In genomic region chr22:38754247-38755154, GRCh38 we compare ENCODE assay signal across 8 cellular contexts. TPM values are rescaled to one million over a fixed set of nuclear protein-coding genes. Genes with fewer than 3 reads are reported as not detected.
DNase-seq lines count a peak whose midpoint lies in the region; ATAC-seq, FAIRE-seq and TF ChIP-seq lines count a peak whose summit lies in the region.

No MANE protein-coding gene starts in this region.

- no peaks in the 10 kb centered on the region for H3K9me3 ChIP-seq in GM23248 (ENCODE audit: low read depth)
- H3K9me3 ChIP-seq in PC-3 (ENCODE audit: low read length) = no peaks in the 10 kb centered on the region
- no peaks in the 10 kb centered on the region for H3K9me3 ChIP-seq in K562 (replicated peaks; ENCODE audit: control insufficient read depth, insufficient read depth, low read depth, low read length)

- H3K4me2 ChIP-seq in GM23248 (ENCODE audit: unreplicated experiment) = peak overlapping the region; percentile 87
- peak overlapping the region; percentile 93 for H3K4me2 ChIP-seq in PC-3 (ENCODE audit: low read length)
- H3K4me2 ChIP-seq in K562 (ENCODE audit: insufficient read depth, low read length) = peak overlapping the region; percentile 87

- no peak for TF ChIP-seq CTCF in PC-3 (conservative IDR thresholded peaks at IDR 0.05; ENCODE audit: low read depth, low read length)
- no peak for TF ChIP-seq CTCF in K562 (IDR thresholded peaks at IDR 0.05 in 2 of 3, conservative IDR thresholded peaks at IDR 0.05 in 1 of 3; ENCODE audit: insufficient read depth in 2 of 3, low read depth in 1 of 3, low read length in 3 of 3)

- POLR2A ChIA-PET in PC-3 (lab: Charles Lee; ENCODE audit: unreplicated experiment) (no interaction called here), K562 (lab: Yijun Ruan, JAX) (interaction anchor here (0.8 kb wide), 2 partner anchors 17 to 31 kb away, joined by 3 to 4 read pairs; no protein-coding TSS in a partner anchor)

- no peak for TF ChIP-seq RAD21 in K562 (CRISPR knock-in tag; conservative IDR thresholded peaks at IDR 0.05 in 1 of 2, IDR thresholded peaks at IDR 0.05 in 1 of 2)

- no peak for FAIRE-seq in K562 (lab: Jason Lieb, UNC)

- peak overlapping the region; percentile 68 for H2AFZ ChIP-seq in GM23248
- peak overlapping the region; percentile 72; the same call in 1 of the 2 replicates for H2AFZ ChIP-seq in PC-3 (ENCODE audit: low read length)
- no peak overlapping the region for H2AFZ ChIP-seq in K562 (ENCODE audit: low read depth, low read length)

- H3K79me2 ChIP-seq in GM23248 (ENCODE audit: insufficient read depth) (peaks cover 28% of the 10 kb centered on the region), PC-3 (ENCODE audit: low read length) (peaks cover 15% of the 10 kb centered on the region), K562 (ENCODE audit: control insufficient read depth, insufficient read depth, low read length) (peaks cover 23% of the 10 kb centered on the region)

- no peak for TF ChIP-seq POLR2A in K562 (conservative IDR thresholded peaks at IDR 0.05)

- ATAC-seq in PC-3 (peak; percentile 10), K562 (peak; percentile 52; the same call in 2 of the 3 replicates), GM19328 (IDR thresholded peaks at IDR 0.05; ENCODE audit: unreplicated experiment) (no peak)

- peaks cover 11% of the 10 kb centered on the region; the same call in 1 of the 2 replicates for H3K36me3 ChIP-seq in GM23248 (ENCODE audit: low read depth)
- no peaks in the 10 kb centered on the region for H3K36me3 ChIP-seq in PC-3 (ENCODE audit: low read depth, low read length)
- peaks cover 35% of the 10 kb centered on the region; the same call in 2 of the 3 replicates for H3K36me3 ChIP-seq in K562 (ENCODE audit: control insufficient read depth, insufficient read depth, low read length)

- no peaks in the 10 kb centered on the region for H3K9me2 ChIP-seq in GM23248 (ENCODE audit: insufficient read depth)
- no peaks in the 10 kb centered on the region for H3K9me2 ChIP-seq in PC-3 (replicated peaks; ENCODE audit: low read length)

- H3K9ac ChIP-seq in GM23248 = peak overlapping the region; percentile 85
- H3K9ac ChIP-seq in PC-3 (ENCODE audit: low read length) = peak overlapping the region; percentile 44
- H3K9ac ChIP-seq in K562 (ENCODE audit: insufficient read depth in 1 of 2, low read depth in 2 of 2, low read length in 2 of 2) = peak overlapping the region; percentile 90 to 97

- WGBS in GM23248 (ENCODE audit: low coverage in 1 of 2, low lambda C conversion rate in 2 of 2, missing lambda C conversion rate in 2 of 2), 2 experiments = 15 to 17% methylated on average over 19 of the region's 19 CpGs
- 12% methylated on average over 11 of the region's 19 CpGs for WGBS in K562 (ENCODE audit: insufficient coverage, low coverage, missing lambda C conversion rate)

- H3K4me3 ChIP-seq in GM23248 (peak overlapping the region; percentile 74), PC-3 (ENCODE audit: low read length) (peak overlapping the region; percentile 82), K562 (peak overlapping the region; percentile 62), iPS-11a (ENCODE audit: low read depth, low read length) (peak overlapping the region; percentile 17)

- H4K20me1 ChIP-seq in GM23248 (ENCODE audit: insufficient read depth) (no peaks in the 10 kb centered on the region), PC-3 (ENCODE audit: low read length) (no peaks in the 10 kb centered on the region), K562 (replicated peaks; ENCODE audit: control insufficient read depth, insufficient read depth, low read length) (no peaks in the 10 kb centered on the region; the same call in 1 of the 2 replicates)

- BruUV-seq in PC-3 (replicated peaks; lab: Mats Ljungman, UMichigan) (TSS peak; percentile 46), K562 (replicated peaks; lab: Mats Ljungman, UMichigan) (no TSS peak)

- H3F3A ChIP-seq in GM23248 (ENCODE audit: insufficient read depth) = 0 out of 2 replicates have a peak, but pooled peaks cover 9% of the 10 kb centered on the region
- no peaks in the 10 kb centered on the region for H3F3A ChIP-seq in PC-3 (ENCODE audit: low read length, unreplicated experiment)

- peaks cover 5% of the 10 kb centered on the region; the same call in 1 of the 2 replicates for H3K4me1 ChIP-seq in GM23248 (ENCODE audit: insufficient read depth)
- H3K4me1 ChIP-seq in PC-3 (ENCODE audit: insufficient read depth, low read length) = peaks cover 23% of the 10 kb centered on the region
- peaks cover 4 to 37% of the 10 kb centered on the region in 2 experiments; a peak in 4 of 5 replicates for H3K4me1 ChIP-seq in K562 (replicated peaks in 1 of 2; ENCODE audit: control insufficient read depth in 2 of 2, insufficient read depth in 2 of 2, low read length in 2 of 2)

- peak; percentile 67 to 73 for DNase-seq in AML-193 (lab: John Stamatoyannopoulos, UW)
- DNase-seq in GM23248 = peak; percentile 67
- peak; percentile 67 for DNase-seq in PC-3
- DNase-seq in K562 (ENCODE audit: extremely low read depth in 1 of 4, low spot score in 3 of 4) = peak in 2 of 4 experiments; percentile 28 to 43
- peak; percentile 58 for DNase-seq in renal cortical epithelial cell (ENCODE audit: low read depth)
- DNase-seq in HPDE6-E6E7 (ENCODE audit: extremely low spot score) = no peak

- no peak for TF ChIP-seq EP300 in K562 (IDR thresholded peaks at IDR 0.05; ENCODE audit: low read length)

- H3K27me3 ChIP-seq in GM23248 (replicated peaks; ENCODE audit: insufficient read depth) (no peaks in the 10 kb centered on the region), PC-3 (ENCODE audit: low read length) (no peaks in the 10 kb centered on the region), K562 (ENCODE audit: control insufficient read depth in 2 of 2, insufficient read depth in 2 of 2, low read length in 2 of 2) (no peaks in the 10 kb centered on the region)

- intact Hi-C loops in PC-3 (cut with micrococcal nuclease) (no loop called here), K562 (cut with micrococcal nuclease) (no loop called here)

- in situ Hi-C loops in GM23248 (cut with MboI) = no loop called here
- in situ Hi-C loops in K562 (cut with MboI) = no loop called here

- no peaks in the 10 kb centered on the region for H3K9me1 ChIP-seq in K562 (ENCODE audit: control insufficient read depth, insufficient read depth, low read length)

- CTCF ChIA-PET in PC-3 (lab: Charles Lee) = no interaction called here
- CTCF ChIA-PET in K562 (lab: Yijun Ruan, JAX; ENCODE audit: low intra/inter-chr PET ratio) = no interaction called here

- H3K27ac ChIP-seq in GM23248 = peak overlapping the region; percentile 91
- peak overlapping the region; percentile 75 for H3K27ac ChIP-seq in PC-3 (ENCODE audit: low read length)
- peak overlapping the region; percentile 86 for H3K27ac ChIP-seq in K562 (ENCODE audit: extremely low read depth, low read depth, low read length)

RNA-seq across cellular contexts. Expression of gene SUN2, which starts 1.3 kb away (rescaled TPM):
- total RNA-seq in GM23248 (2014; rRNA removed; shearing (Covaris generic)) = 142 and 146 TPM in 2 replicates
- polyA plus RNA-seq in GM23248 (2016; fragmentation: Nextera tagmentation; extraction: Ambion mirVana) (47.9 and 51.2 TPM in 2 replicates), K562 (2011; rRNA removed) (16.7 and 26.9 TPM in 2 replicates), K562 (2014; fragmentation: Illumina TruSeq; extraction: Trizol) (13.8 and 22.6 TPM in 2 replicates), K562 (2014; fragmentation: Nextera tagmentation; extraction: Ambion mirVana) (under 1 TPM; 0.11 to 0.21 TPM), K562 (2014; rRNA removed) (27.8 and 31.5 TPM in 2 replicates)
- total RNA-seq in PC-3 (2014; rRNA removed) (54.0 and 55.5 TPM in 2 replicates), K562 (2014; rRNA removed) (31.0 and 42.6 TPM in 2 replicates), K562 (2014; rRNA removed; fragmentation: Illumina TruSeq; extraction: Trizol) (5.2 and 7.1 TPM in 2 replicates), K562 (2015; rRNA removed; fragmentation: Illumina TruSeq; extraction: Trizol) (18.2 and 19.5 TPM in 2 replicates), K562 (2021) (37.2 and 38.8 TPM in 2 replicates), renal cortical epithelial cell (101 and 117 TPM in 2 replicates)
- total RNA-seq in K562 (2011; cell fraction: chromatin; rRNA removed; ENCODE audit: low replicate concordance) = 38.9 and 115 TPM in 2 replicates
- total RNA-seq in K562 (2011; cell fraction: nucleolus; rRNA removed) = 125 TPM in 2 replicates
- 65.3 and 80.1 TPM in 2 replicates for total RNA-seq in K562 (2011; cell fraction: nucleoplasm; rRNA removed)
- polyA plus RNA-seq in K562 (2011; cell fraction: cytosol; rRNA removed) = 23.3 and 36.3 TPM in 2 replicates
- 62.6 and 82.3 TPM in 2 replicates for polyA plus RNA-seq in K562 (2011; cell fraction: nucleus; rRNA removed)
- 27.0 and 67.0 TPM in 2 replicates for polyA plus RNA-seq in K562 (2012)
- polyA minus RNA-seq in K562 (2011; rRNA and poly(A)+ RNA removed) = 9.1 and 19.4 TPM in 2 replicates
- 28.2 and 36.8 TPM in 2 replicates for polyA minus RNA-seq in K562 (2011; cell fraction: cytosol; rRNA and poly(A)+ RNA removed)
- 28.8 and 33.5 TPM in 2 replicates for polyA minus RNA-seq in K562 (2011; cell fraction: nucleus; rRNA and poly(A)+ RNA removed)

RNA-seq across cellular contexts. Expression of gene DNAL4, which starts 39.4 kb away (rescaled TPM):
- total RNA-seq in GM23248 (2014; rRNA removed; shearing (Covaris generic)) = 11.6 and 18.9 TPM in 2 replicates
- polyA plus RNA-seq in GM23248 (2016; fragmentation: Nextera tagmentation; extraction: Ambion mirVana) (14.2 and 16.7 TPM in 2 replicates), K562 (2011; rRNA removed) (6.9 and 8.9 TPM in 2 replicates), K562 (2014; fragmentation: Illumina TruSeq; extraction: Trizol) (9.4 and 11.3 TPM in 2 replicates), K562 (2014; fragmentation: Nextera tagmentation; extraction: Ambion mirVana) (under 1 TPM; 0.20 to 0.70 TPM), K562 (2014; rRNA removed) (7.8 and 8.3 TPM in 2 replicates)
- total RNA-seq in PC-3 (2014; rRNA removed) (22.5 and 24.5 TPM in 2 replicates), K562 (2014; rRNA removed) (5.2 and 7.5 TPM in 2 replicates), K562 (2014; rRNA removed; fragmentation: Illumina TruSeq; extraction: Trizol) (4.2 and 4.7 TPM in 2 replicates), K562 (2015; rRNA removed; fragmentation: Illumina TruSeq; extraction: Trizol) (4.7 and 5.6 TPM in 2 replicates), K562 (2021) (5.9 and 6.1 TPM in 2 replicates), renal cortical epithelial cell (18.2 and 33.5 TPM in 2 replicates)
- 3.5 and 3.8 TPM in 2 replicates for total RNA-seq in K562 (2011; cell fraction: chromatin; rRNA removed; ENCODE audit: low replicate concordance)
- 4.2 and 5.8 TPM in 2 replicates for total RNA-seq in K562 (2011; cell fraction: nucleolus; rRNA removed)
- 4.4 and 4.5 TPM in 2 replicates for total RNA-seq in K562 (2011; cell fraction: nucleoplasm; rRNA removed)
- polyA plus RNA-seq in K562 (2011; cell fraction: cytosol; rRNA removed) = 10.5 and 12.7 TPM in 2 replicates
- polyA plus RNA-seq in K562 (2011; cell fraction: nucleus; rRNA removed) = 8.2 and 8.3 TPM in 2 replicates
- 6.6 and 12.2 TPM in 2 replicates for polyA plus RNA-seq in K562 (2012)
- 3.1 and 3.3 TPM in 2 replicates for polyA minus RNA-seq in K562 (2011; rRNA and poly(A)+ RNA removed)
- 1.7 and 1.8 TPM in 2 replicates for polyA minus RNA-seq in K562 (2011; cell fraction: cytosol; rRNA and poly(A)+ RNA removed)
- polyA minus RNA-seq in K562 (2011; cell fraction: nucleus; rRNA and poly(A)+ RNA removed) = 1.8 and 2.8 TPM in 2 replicates

RNA-seq across cellular contexts. Expression of gene GTPBP1, which starts 48.8 kb away (rescaled TPM):
- 20.1 and 26.9 TPM in 2 replicates for total RNA-seq in GM23248 (2014; rRNA removed; shearing (Covaris generic))
- 9.7 and 10.0 TPM in 2 replicates for polyA plus RNA-seq in GM23248 (2016; fragmentation: Nextera tagmentation; extraction: Ambion mirVana)
- total RNA-seq in PC-3 (2014; rRNA removed) = 28.2 and 29.6 TPM in 2 replicates
- 178 and 289 TPM in 2 replicates for total RNA-seq in K562 (2011; cell fraction: chromatin; rRNA removed; ENCODE audit: low replicate concordance)
- total RNA-seq in K562 (2011; cell fraction: nucleolus; rRNA removed) = 122 and 125 TPM in 2 replicates
- total RNA-seq in K562 (2011; cell fraction: nucleoplasm; rRNA removed) = 108 and 125 TPM in 2 replicates
- 24.4 and 25.0 TPM in 2 replicates for total RNA-seq in K562 (2014; rRNA removed)
- 14.5 and 17.5 TPM in 2 replicates for total RNA-seq in K562 (2014; rRNA removed; fragmentation: Illumina TruSeq; extraction: Trizol)
- total RNA-seq in K562 (2015; rRNA removed; fragmentation: Illumina TruSeq; extraction: Trizol) = 15.9 and 16.0 TPM in 2 replicates
- total RNA-seq in K562 (2021) = 43.0 and 53.2 TPM in 2 replicates
- polyA plus RNA-seq in K562 (2011; rRNA removed) = 23.3 and 38.4 TPM in 2 replicates
- 17.9 and 20.7 TPM in 2 replicates for polyA plus RNA-seq in K562 (2011; cell fraction: cytosol; rRNA removed)
- 79.8 and 120 TPM in 2 replicates for polyA plus RNA-seq in K562 (2011; cell fraction: nucleus; rRNA removed)
- polyA plus RNA-seq in K562 (2012) = 22.5 and 29.8 TPM in 2 replicates
- polyA plus RNA-seq in K562 (2014; fragmentation: Illumina TruSeq; extraction: Trizol) = 30.6 and 38.6 TPM in 2 replicates
- under 1 TPM; 0.83 to 0.95 TPM for polyA plus RNA-seq in K562 (2014; fragmentation: Nextera tagmentation; extraction: Ambion mirVana)
- 30.9 and 32.6 TPM in 2 replicates for polyA plus RNA-seq in K562 (2014; rRNA removed)
- polyA minus RNA-seq in K562 (2011; rRNA and poly(A)+ RNA removed) = 57.9 and 59.7 TPM in 2 replicates
- polyA minus RNA-seq in K562 (2011; cell fraction: cytosol; rRNA and poly(A)+ RNA removed) = 24.3 and 38.6 TPM in 2 replicates
- polyA minus RNA-seq in K562 (2011; cell fraction: nucleus; rRNA and poly(A)+ RNA removed) = 57.2 and 62.2 TPM in 2 replicates
- total RNA-seq in renal cortical epithelial cell = 16.8 and 54.8 TPM in 2 replicates

RNA-seq across cellular contexts. Expression of gene JOSD1, which starts 53.8 kb away (rescaled TPM):
- 47.0 and 51.2 TPM in 2 replicates for total RNA-seq in GM23248 (2014; rRNA removed; shearing (Covaris generic))
- polyA plus RNA-seq in GM23248 (2016; fragmentation: Nextera tagmentation; extraction: Ambion mirVana) = 5.5 and 6.6 TPM in 2 replicates
- total RNA-seq in PC-3 (2014; rRNA removed) = 37.5 and 40.3 TPM in 2 replicates
- 36.0 and 46.4 TPM in 2 replicates for total RNA-seq in K562 (2011; cell fraction: chromatin; rRNA removed; ENCODE audit: low replicate concordance)
- 31.5 and 32.4 TPM in 2 replicates for total RNA-seq in K562 (2011; cell fraction: nucleolus; rRNA removed)
- 31.9 and 36.6 TPM in 2 replicates for total RNA-seq in K562 (2011; cell fraction: nucleoplasm; rRNA removed)
- total RNA-seq in K562 (2014; rRNA removed) = 28.0 and 33.9 TPM in 2 replicates
- 30.0 and 30.4 TPM in 2 replicates for total RNA-seq in K562 (2014; rRNA removed; fragmentation: Illumina TruSeq; extraction: Trizol)
- 26.0 and 26.7 TPM in 2 replicates for total RNA-seq in K562 (2015; rRNA removed; fragmentation: Illumina TruSeq; extraction: Trizol)
- total RNA-seq in K562 (2021) = 36.7 and 39.1 TPM in 2 replicates
- 31.6 and 31.8 TPM in 2 replicates for polyA plus RNA-seq in K562 (2011; rRNA removed)
- polyA plus RNA-seq in K562 (2011; cell fraction: cytosol; rRNA removed) = 34.7 and 36.9 TPM in 2 replicates
- polyA plus RNA-seq in K562 (2011; cell fraction: nucleus; rRNA removed) = 35.2 and 39.9 TPM in 2 replicates
- polyA plus RNA-seq in K562 (2012) = 25.7 and 27.9 TPM in 2 replicates
- polyA plus RNA-seq in K562 (2014; fragmentation: Illumina TruSeq; extraction: Trizol) = 33.0 and 34.1 TPM in 2 replicates
- 1 to 10 TPM; 8.9 to 9.5 TPM for polyA plus RNA-seq in K562 (2014; fragmentation: Nextera tagmentation; extraction: Ambion mirVana)
- polyA plus RNA-seq in K562 (2014; rRNA removed) = 30.4 and 30.7 TPM in 2 replicates
- polyA minus RNA-seq in K562 (2011; rRNA and poly(A)+ RNA removed) = 19.3 and 25.4 TPM in 2 replicates
- polyA minus RNA-seq in K562 (2011; cell fraction: cytosol; rRNA and poly(A)+ RNA removed) = 19.6 and 27.1 TPM in 2 replicates
- 9.8 and 16.9 TPM in 2 replicates for polyA minus RNA-seq in K562 (2011; cell fraction: nucleus; rRNA and poly(A)+ RNA removed)
- 60.1 and 91.9 TPM in 2 replicates for total RNA-seq in renal cortical epithelial cell

Comparison
In these comparisons a context has a peak if more than half of its experiments do, and no peak if none do; other contexts are left out.
1. H3K4me3 ChIP-seq: peak in every context shown above with its lines; median percentile 82 in PC-3; 74 in GM23248; 62 in K562; 17 in iPS-11a.